8 cellular contexts compared by ENCODE assay signal in the genomic region with DNA sequence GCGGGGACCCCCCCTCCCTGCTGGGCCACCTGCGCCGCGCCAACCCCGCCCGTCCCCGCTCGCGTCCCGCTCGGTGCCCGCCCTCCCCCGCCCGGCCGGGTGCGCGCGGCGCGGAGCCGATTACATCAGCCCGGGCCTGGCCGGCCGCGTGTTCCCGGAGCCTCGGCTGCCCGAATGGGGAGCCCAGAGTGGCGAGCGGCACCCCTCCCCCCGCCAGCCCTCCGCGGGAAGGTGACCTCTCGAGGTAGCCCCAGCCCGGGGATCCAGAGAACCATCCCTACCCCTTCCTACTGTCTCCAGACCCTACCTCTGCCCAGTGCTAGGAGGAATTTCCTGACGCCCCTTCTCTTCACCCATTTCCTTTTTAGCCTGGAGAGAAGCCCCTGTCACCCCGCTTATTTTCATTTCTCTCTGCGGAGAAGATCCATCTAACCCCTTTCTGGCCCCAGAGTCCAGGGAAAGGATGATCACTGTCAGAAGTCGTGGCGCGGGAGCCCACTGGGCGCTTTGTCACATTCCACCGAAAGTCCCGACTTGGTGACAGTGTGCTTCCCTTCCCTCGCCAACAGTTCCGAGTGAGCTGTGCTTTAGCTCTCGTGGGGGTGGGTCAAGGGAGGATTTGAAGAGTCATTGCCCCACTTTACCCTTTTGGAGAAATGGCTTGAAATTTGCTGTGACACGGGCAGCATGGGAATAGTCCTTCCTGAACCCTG. TPM values are rescaled to one million over a fixed set of nuclear protein-coding genes. Genes with fewer than 3 reads are reported as not detected.
DNase-seq lines count a peak whose midpoint lies in the region; ATAC-seq and TF ChIP-seq lines count a peak whose summit lies in the region.

No MANE protein-coding gene starts in this region.

- peaks cover 3% of the 10 kb centered on the region for H3K36me3 Mint-ChIP-seq in osteocyte (ENCODE audit: unreplicated experiment)

- H3K4me3 ChIP-seq in Panc1 (ENCODE audit: low read depth in 2 of 2, low read length in 2 of 2) (peak overlapping the region; percentile 94 to 99), urinary bladder (ENCODE audit: low read depth, low read length) (peak overlapping the region; percentile 74)

- H3K4me1 Mint-ChIP-seq in osteocyte (ENCODE audit: unreplicated experiment) = peaks cover 48% of the 10 kb centered on the region

- no peaks in the 10 kb centered on the region for H3K27me3 ChIP-seq in Panc1 (ENCODE audit: control insufficient read depth, insufficient read depth, low read length)

- 4% methylated on average over 47 of the region's 48 CpGs for WGBS in urinary bladder

- H3K9me3 ChIP-seq in Panc1 (ENCODE audit: control insufficient read depth, insufficient read depth, low read depth, low read length) = no peaks in the 10 kb centered on the region

- DNase-seq in Ammon's horn (ENCODE audit: low spot score) (peak; percentile 42), GM20000 (ENCODE audit: low spot score) (peak; percentile 83), Panc1 (ENCODE audit: low read depth, low spot score) (no peak), Right ventricle myocardium superior (peak; percentile 87), osteocyte (ENCODE audit: extremely low spot score, unreplicated experiment) (peak; percentile 90)
- DNase-seq in activated naive CD4-positive, alpha-beta T cell treated with anti-CD3 and anti-CD28 coated beads, Interleukin-2, amount 50 U/mL, for 16 hours = peak; percentile 81

- CTCF ChIA-PET in Panc1 (lab: Charles Lee) = interaction anchor here (0.6 to 1.0 kb wide), 2 partner anchors 182 to 308 kb away, joined by 3 read pairs; no protein-coding TSS in a partner anchor

- peak overlapping the region; percentile 99 for H3K27ac ChIP-seq in Panc1 (ENCODE audit: low read length)
- peak overlapping the region; percentile 93 for H3K27ac ChIP-seq in urinary bladder (ENCODE audit: low read depth)

- H3K4me1 ChIP-seq in Panc1 (ENCODE audit: control insufficient read depth, insufficient read depth, low read length) (peaks cover 37% of the 10 kb centered on the region), urinary bladder (ENCODE audit: insufficient read depth) (no peaks in the 10 kb centered on the region)

- H3K27ac Mint-ChIP-seq in osteocyte (ENCODE audit: unreplicated experiment) = peak overlapping the region; percentile 95

- H3K27me3 Mint-ChIP-seq in osteocyte (ENCODE audit: unreplicated experiment) = no peaks in the 10 kb centered on the region

- BruUV-seq in Panc1 (replicated peaks; lab: Mats Ljungman, UMichigan) = TSS peak; percentile 58

- intact Hi-C loops in Panc1 (cut with micrococcal nuclease; ENCODE audit: unreplicated experiment) = loop anchor here (5.0 kb wide), 1 partner anchor 105 kb away; no protein-coding TSS in a partner anchor
- intact Hi-C loops in Right ventricle myocardium superior (cut with DNase I) = loop anchor here (5.0 to 10.0 kb wide), 2 partner anchors 180 to 233 kb away; no protein-coding TSS in a partner anchor

- H3K4me3 Mint-ChIP-seq in osteocyte (ENCODE audit: unreplicated experiment) = peak overlapping the region; percentile 93

- POLR2A ChIA-PET in Panc1 (lab: Charles Lee) = no interaction called here

- no peaks in the 10 kb centered on the region; the same call in 1 of the 2 replicates for H3K36me3 ChIP-seq in Panc1 (ENCODE audit: control insufficient read depth, insufficient read depth, low read length)
- H3K36me3 ChIP-seq in urinary bladder (ENCODE audit: insufficient read depth) = no peaks in the 10 kb centered on the region

- H3K9me3 Mint-ChIP-seq in osteocyte (ENCODE audit: unreplicated experiment) = no peaks in the 10 kb centered on the region

- in situ Hi-C loops in Panc1 (cut with HindIII; ENCODE audit: low pct_unique_long_range_greater_than_20kb, low sequenced_read_pairs) = no loop called here

- ATAC-seq in Panc1 = peak; percentile 50
- ATAC-seq in Right ventricle myocardium superior (ENCODE audit: poor library complexity) = peak; percentile 47
- ATAC-seq in HG02610 (IDR thresholded peaks at IDR 0.05; ENCODE audit: unreplicated experiment) = no peak

- TF ChIP-seq CTCF in GM20000 (IDR thresholded peaks at IDR 0.05; ENCODE audit: extremely low read depth, missing control alignments) (no peak), Panc1 (IDR thresholded peaks at IDR 0.05) (no peak), osteocyte (IDR thresholded peaks at IDR 0.05) (no peak)

RNA-seq across cellular contexts. Expression of a gene that starts 2.0 kb away (rescaled TPM):
- total RNA-seq in Panc1 (2021; ENCODE audit: unreplicated experiment) (98.7 TPM), Right ventricle myocardium superior (230 TPM), osteocyte (59.5 and 69.7 TPM in 2 replicates), urinary bladder (85.7 TPM)
- 118 TPM for polyA plus RNA-seq in Panc1 (2012; ENCODE audit: insufficient read length)
- 63.8 TPM for polyA plus RNA-seq in urinary bladder
